ENCODE assay signal across 9 cellular contexts in the genomic region with DNA sequence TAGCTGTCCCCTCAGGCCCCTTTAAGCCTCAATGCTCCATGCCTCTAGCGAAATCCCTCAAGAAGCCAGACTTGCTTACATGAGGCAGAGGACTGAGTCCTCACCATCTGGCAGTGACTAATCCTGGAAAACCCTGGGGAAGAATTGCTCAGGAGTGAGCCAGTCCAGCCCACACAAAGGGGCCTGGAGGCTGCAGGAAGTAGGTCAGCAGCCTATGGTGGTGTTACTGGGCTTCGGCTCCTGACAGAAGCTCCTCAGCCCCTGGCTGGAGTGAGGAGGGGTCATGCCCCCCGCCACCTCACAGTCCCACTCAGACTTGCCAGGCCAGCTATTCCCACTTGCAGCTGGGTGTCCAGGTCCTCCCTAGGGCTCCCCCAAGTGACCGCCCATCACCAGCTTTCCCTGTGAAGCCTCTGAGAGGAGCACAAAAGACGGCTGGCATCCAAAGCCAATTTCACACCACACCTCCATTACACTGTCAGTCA.
DNase-seq lines count a peak whose midpoint lies in the region; ATAC-seq and TF ChIP-seq lines count a peak whose summit lies in the region.
"Had no signal": no experiment of that assay in that cellular context is flagged by ENCODE, and none has a peak within 500 bp of the region (broad histone marks: within the 10 kb centered on the region; RNA-seq: fewer than 3 reads in every experiment).

No MANE protein-coding gene starts in this region.

- H3K4me3 ChIP-seq in adrenal gland: no peak overlapping the region
- no peak overlapping the region for H3K4me3 ChIP-seq in heart right ventricle
- no peak overlapping the region for H3K4me3 ChIP-seq in skeletal muscle satellite cell (ENCODE audit: low read length)

- ATAC-seq in heart right ventricle: peak; percentile 52 to 93 (median 76)
- ATAC-seq in HG02884 (IDR thresholded peaks at IDR 0.05; ENCODE audit: unreplicated experiment): no peak
- ATAC-seq in GM18520 (IDR thresholded peaks at IDR 0.05; ENCODE audit: unreplicated experiment): no peak

- peak overlapping the region in 1 of 5 donors; percentile 55 for H3K27ac ChIP-seq in adrenal gland
- H3K27ac ChIP-seq in heart right ventricle: peak overlapping the region in 1 of 10 donors; percentile 68

- H3K9ac ChIP-seq in skeletal muscle satellite cell (ENCODE audit: low read depth, low read length): peak overlapping the region; percentile 47

- 38 to 59% (median 56%) methylated on average over 2 to 5 of the region's 5 CpGs for WGBS in adrenal gland, 4 donors
- 55 to 59% methylated on average over 5 of the region's 5 CpGs for WGBS in heart right ventricle, 2 donors

- no peaks in the 10 kb centered on the region for H3K27me3 ChIP-seq in adrenal gland
- no peaks in the 10 kb centered on the region for H3K27me3 ChIP-seq in heart right ventricle
- no peaks in the 10 kb centered on the region for H3K27me3 ChIP-seq in skeletal muscle satellite cell (ENCODE audit: control insufficient read depth, insufficient read depth, low read length)

- in situ Hi-C loops in GM13976 (cut with MboI; ENCODE audit: low sequenced_read_pairs, unreplicated experiment): no loop called here

- H3K4me2 ChIP-seq in skeletal muscle satellite cell (ENCODE audit: low read length): peak overlapping the region; percentile 33

- no peaks in the 10 kb centered on the region for H3K9me3 ChIP-seq in adrenal gland (replicated peaks in 1 of 3)
- peaks cover 0 to 16% (median 0%) of the 10 kb centered on the region in 11 donors for H3K9me3 ChIP-seq in heart right ventricle
- no peaks in the 10 kb centered on the region for H3K9me3 ChIP-seq in skeletal muscle satellite cell (replicated peaks; ENCODE audit: low read length)

- no peaks in the 10 kb centered on the region for H3K36me3 ChIP-seq in adrenal gland (replicated peaks in 1 of 2)
- no peaks in the 10 kb centered on the region for H3K36me3 ChIP-seq in heart right ventricle
- H3K36me3 ChIP-seq in skeletal muscle satellite cell (ENCODE audit: insufficient read depth, low read length): no peaks in the 10 kb centered on the region

- DNase-seq in HCEC 1CT (peak; percentile 98), adrenal gland (peak in 6 of 7 donors; percentile 53 to 74 (median 66)), heart right ventricle (peak in 1 of 2 donors; percentile 29), GM13976 (ENCODE audit: low spot score) (no peak), NCI-H1092 treated with DMSO at 0.1 percent for 48 hours (lab: John Stamatoyannopoulos, UW) (no peak)
- DNase-seq: NCI-H774 had no signal

- H3K4me1 ChIP-seq in adrenal gland (replicated peaks in 1 of 2) (no peaks in the 10 kb centered on the region), heart right ventricle (peaks cover 0 to 23% (median 14%) of the 10 kb centered on the region in 9 donors), skeletal muscle satellite cell (ENCODE audit: control insufficient read depth, insufficient read depth, low read length) (peaks cover 39% of the 10 kb centered on the region)

- TF ChIP-seq POLR2A in adrenal gland (IDR thresholded peaks at IDR 0.05): no peak

- intact Hi-C loops in adrenal gland (cut with DNase I): no loop called here
- intact Hi-C loops in heart right ventricle (cut with DNase I): loop anchor here in 1 of 10 donors (5.0 kb wide), 1 partner anchor 561 kb away; no protein-coding TSS in a partner anchor

- TF ChIP-seq CTCF in adrenal gland (IDR thresholded peaks at IDR 0.05) (no peak), heart right ventricle (IDR thresholded peaks at IDR 0.05) (peak in 1 of 9 donors; percentile 11), GM13976 (IDR thresholded peaks at IDR 0.05; ENCODE audit: borderline replicate concordance, control extremely low read depth, extremely low read depth, insufficient read depth, missing control alignments) (no peak)

Comparison
In these comparisons a context has a peak if more than half of its experiments do, and no peak if none do; other contexts are left out.
1. DNase-seq: peak in HCEC 1CT (single experiment) and adrenal gland (6 of 7); none in GM13976 (single experiment) and NCI-H1092 treated with DMSO at 0.1 percent for 48 hours (single experiment).
2. ATAC-seq: peak in heart right ventricle (8 of 8); none in HG02884 (single experiment) and GM18520 (single experiment).